9 cellular contexts compared by ENCODE assay signal in the genomic region with DNA sequence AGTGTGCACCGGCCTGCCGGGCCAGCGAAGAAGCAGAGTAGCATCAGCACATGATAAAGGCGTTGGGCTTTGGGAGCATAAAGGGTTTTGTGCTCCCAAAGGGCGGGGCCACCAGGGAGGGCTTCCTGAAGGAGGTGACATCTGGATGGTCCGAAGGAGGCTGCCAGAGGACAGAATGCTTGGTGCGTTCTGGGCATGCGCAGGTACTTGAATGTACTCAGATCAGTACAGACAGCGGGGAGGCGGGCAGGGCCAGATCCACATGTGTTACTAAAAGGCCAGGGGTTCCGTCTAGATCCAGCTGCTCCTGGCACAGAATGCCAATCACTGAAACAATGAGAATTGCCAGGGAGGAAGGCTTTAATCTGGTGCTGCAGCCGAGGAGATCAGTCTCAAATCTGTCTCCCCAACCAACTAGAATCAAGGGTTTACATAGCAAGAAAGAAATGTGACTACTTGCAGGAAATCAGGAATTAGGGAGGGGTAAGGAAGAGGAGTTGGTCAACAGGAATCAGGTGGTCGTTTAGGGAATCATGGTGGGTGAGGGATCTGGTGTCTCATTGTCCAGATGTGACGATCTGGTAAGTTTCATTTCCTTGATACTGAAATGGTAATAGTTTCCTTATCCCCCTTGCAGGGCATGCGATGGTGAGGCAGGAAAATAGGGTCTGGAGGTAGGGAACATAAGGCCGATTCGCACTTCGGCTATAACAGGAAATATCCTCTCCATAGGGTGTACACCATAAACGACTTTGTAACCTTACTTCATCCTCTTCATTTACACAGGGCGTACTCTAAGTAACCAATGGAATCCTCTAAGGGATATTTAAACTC. TPM values are rescaled to one million over a fixed set of nuclear protein-coding genes. Genes with fewer than 3 reads are reported as not detected.
DNase-seq lines count a peak whose midpoint lies in the region; ATAC-seq and TF ChIP-seq lines count a peak whose summit lies in the region.
"Had no signal": no experiment of that assay in that cellular context is flagged by ENCODE, and none has a peak within 500 bp of the region (broad histone marks: within the 10 kb centered on the region; RNA-seq: fewer than 3 reads in every experiment).

A gene with protein sequence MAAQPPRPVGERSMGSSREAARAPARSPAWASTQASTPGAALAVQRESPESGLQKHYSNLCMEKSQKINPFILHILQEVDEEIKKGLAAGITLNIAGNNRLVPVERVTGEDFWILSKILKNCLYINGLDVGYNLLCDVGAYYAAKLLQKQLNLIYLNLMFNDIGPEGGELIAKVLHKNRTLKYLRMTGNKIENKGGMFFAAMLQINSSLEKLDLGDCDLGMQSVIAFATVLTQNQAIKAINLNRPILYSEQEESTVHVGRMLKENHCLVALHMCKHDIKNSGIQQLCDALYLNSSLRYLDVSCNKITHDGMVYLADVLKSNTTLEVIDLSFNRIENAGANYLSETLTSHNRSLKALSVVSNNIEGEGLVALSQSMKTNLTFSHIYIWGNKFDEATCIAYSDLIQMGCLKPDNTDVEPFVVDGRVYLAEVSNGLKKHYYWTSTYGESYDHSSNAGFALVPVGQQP (minus strand): TSS at position 61 of the 834 bp plus-strand sequence. CDS start 356 bp downstream, outside the sequence.
A gene (plus strand): TSS at position 27 of the 834 bp plus-strand sequence. CDS start 9,052 bp downstream, outside the sequence.

- peak within 1 kb of the TSS; percentile 86 for H3K4me3 Mint-ChIP-seq in activated naive CD8-positive, alpha-beta T cell treated with anti-CD3 and anti-CD28 coated beads, Interleukin-2, amount 10 ng/mL, durations not matched to agents 7 days and 5 days

- peak; percentile 55 for ATAC-seq in GM21576 (IDR thresholded peaks at IDR 0.05; ENCODE audit: unreplicated experiment)
- ATAC-seq in activated naive CD8-positive, alpha-beta T cell treated with anti-CD3 and anti-CD28 coated beads, Interleukin-2, amount 10 ng/mL, durations not matched to agents 7 days and 5 days (ENCODE audit: low read depth), result peak; percentile 69

- peak; percentile 81 for DNase-seq in DMS 273 treated with DMSO at 0.1 percent for 48 hours (lab: John Stamatoyannopoulos, UW)
- DNase-seq in Kasumi-1 (lab: John Stamatoyannopoulos, UW), result peak; percentile 91 to 92
- peak; percentile 84 for DNase-seq in SJCRH30
- DNase-seq in activated naive CD8-positive, alpha-beta T cell treated with anti-CD3 and anti-CD28 coated beads, Interleukin-2, amount 10 ng/mL, durations not matched to agents 7 days and 5 days, result peak; percentile 72
- DNase-seq in left ventricle myocardium inferior, result peak; percentile 80
- peak; percentile 35 for DNase-seq in prostate gland (ENCODE audit: low spot score)
- peak; percentile 56 to 69 for DNase-seq in uterus

- no peak for TF ChIP-seq POLR2A in prostate gland (IDR thresholded peaks at IDR 0.05)
- no peak for TF ChIP-seq POLR2A in uterus (IDR thresholded peaks at IDR 0.05)

- TF ChIP-seq CTCF in left ventricle myocardium inferior (IDR thresholded peaks at IDR 0.05; ENCODE audit: borderline replicate concordance), result no peak
- TF ChIP-seq CTCF in prostate gland (IDR thresholded peaks at IDR 0.05), result no peak
- no peak for TF ChIP-seq CTCF in uterus (IDR thresholded peaks at IDR 0.05)

- H3K9me3 Mint-ChIP-seq in activated naive CD8-positive, alpha-beta T cell treated with anti-CD3 and anti-CD28 coated beads, Interleukin-2, amount 10 ng/mL, durations not matched to agents 7 days and 5 days, result peaks cover 7% of the 10 kb centered on the region

- peaks cover 6% of the 10 kb centered on the region; the same call in 1 of the 2 replicates for H3K9me3 ChIP-seq in SJCRH30 (replicated peaks)
- peaks cover 14% of the 10 kb centered on the region for H3K9me3 ChIP-seq in left ventricle myocardium inferior (replicated peaks)
- H3K9me3 ChIP-seq in prostate gland, result no peaks in the 10 kb centered on the region
- H3K9me3 ChIP-seq in uterus, result no peaks in the 10 kb centered on the region

- peak within 1 kb of the TSS; percentile 91 for H3K27ac Mint-ChIP-seq in activated naive CD8-positive, alpha-beta T cell treated with anti-CD3 and anti-CD28 coated beads, Interleukin-2, amount 10 ng/mL, durations not matched to agents 7 days and 5 days

- WGBS in prostate gland, result 47% methylated on average over 20 of the region's 20 CpGs

- H3K4me3 ChIP-seq in SJCRH30, result peak within 1 kb of the TSS; percentile 69
- H3K4me3 ChIP-seq in left ventricle myocardium inferior, result peak within 1 kb of the TSS; percentile 79
- peak within 1 kb of the TSS; percentile 47 to 48 for H3K4me3 ChIP-seq in prostate gland
- H3K4me3 ChIP-seq in uterus, result peak within 1 kb of the TSS; percentile 45 to 76

- peaks cover 28% of the 10 kb centered on the region for H3K4me1 Mint-ChIP-seq in activated naive CD8-positive, alpha-beta T cell treated with anti-CD3 and anti-CD28 coated beads, Interleukin-2, amount 10 ng/mL, durations not matched to agents 7 days and 5 days

- peak within 1 kb of the TSS; percentile 79 for H3K27ac ChIP-seq in SJCRH30
- H3K27ac ChIP-seq in left ventricle myocardium inferior (replicated peaks), result peak within 1 kb of the TSS; percentile 82
- H3K27ac ChIP-seq in prostate gland, result peak within 1 kb of the TSS; percentile 64 to 65
- peak within 1 kb of the TSS; percentile 53 to 85 for H3K27ac ChIP-seq in uterus
- H3K27ac ChIP-seq: epithelial cell of prostate had no signal

- H3K36me3 ChIP-seq in SJCRH30 (no peaks in the 10 kb centered on the region), left ventricle myocardium inferior (no peaks in the 10 kb centered on the region), prostate gland (no peaks in the 10 kb centered on the region), uterus (no peaks in the 10 kb centered on the region)

- intact Hi-C loops in left ventricle myocardium inferior (cut with micrococcal nuclease) (no loop called here), prostate gland (cut with DNase I) (no loop called here), uterus (cut with DNase I; ENCODE audit: low total_unique reads) (no loop called here)

- POLR2A ChIA-PET in activated naive CD8-positive, alpha-beta T cell treated with anti-CD3 and anti-CD28 coated beads, Interleukin-2, amount 10 ng/mL, durations not matched to agents 7 days and 5 days (lab: Charles Lee), result interaction anchor here (0.6 to 6.3 kb wide), 6 partner anchors 11 to 49 kb away, joined by 3 to 50 read pairs (median 12); a partner anchor contains a TSS

- H3K36me3 Mint-ChIP-seq in activated naive CD8-positive, alpha-beta T cell treated with anti-CD3 and anti-CD28 coated beads, Interleukin-2, amount 10 ng/mL, durations not matched to agents 7 days and 5 days, result peaks cover 13% of the 10 kb centered on the region

- H3K4me1 ChIP-seq in SJCRH30 (no peaks in the 10 kb centered on the region), left ventricle myocardium inferior (peaks cover 35% of the 10 kb centered on the region), prostate gland (replicated peaks) (no peaks in the 10 kb centered on the region), uterus (no peaks in the 10 kb centered on the region)

- H3K27me3 ChIP-seq in SJCRH30, result no peaks in the 10 kb centered on the region
- H3K27me3 ChIP-seq in left ventricle myocardium inferior (ENCODE audit: low read depth), result peaks cover 4% of the 10 kb centered on the region
- no peaks in the 10 kb centered on the region for H3K27me3 ChIP-seq in prostate gland (replicated peaks; ENCODE audit: insufficient read depth)
- no peaks in the 10 kb centered on the region for H3K27me3 ChIP-seq in uterus

- H3K27me3 Mint-ChIP-seq in activated naive CD8-positive, alpha-beta T cell treated with anti-CD3 and anti-CD28 coated beads, Interleukin-2, amount 10 ng/mL, durations not matched to agents 7 days and 5 days, result peaks cover 7% of the 10 kb centered on the region

RNA-seq across cellular contexts. Expression of the first gene that starts in this region (rescaled TPM):
- total RNA-seq in SJCRH30 (2014; rRNA removed; shearing (Covaris generic)), result 5.4 and 7.6 TPM in 2 replicates
- 1 to 10 TPM; 6.9 to 8.1 TPM for total RNA-seq in activated naive CD8-positive, alpha-beta T cell treated with anti-CD3 and anti-CD28 coated beads, Interleukin-2, amount 10 ng/mL, durations not matched to agents 7 days and 5 days
- 1.6 TPM for total RNA-seq in left ventricle myocardium inferior
- 1 to 10 TPM; 2.8 to 5.4 TPM for total RNA-seq in prostate gland
- 10 to 100 TPM in 1 of 4 donors, 1 to 10 TPM in 2, not detected in 1; 1.3 to 27.3 (median 5.8) TPM for total RNA-seq in uterus

RNA-seq across cellular contexts. Expression of the second gene that starts in this region (rescaled TPM):
- 0.18 and 0.20 TPM in 2 replicates for total RNA-seq in SJCRH30 (2014; rRNA removed; shearing (Covaris generic))
- total RNA-seq in activated naive CD8-positive, alpha-beta T cell treated with anti-CD3 and anti-CD28 coated beads, Interleukin-2, amount 10 ng/mL, durations not matched to agents 7 days and 5 days, result under 1 TPM; 0.22 to 0.23 TPM
- not detected for total RNA-seq in left ventricle myocardium inferior
- total RNA-seq in prostate gland, result under 1 TPM in 1 of 2 donors, not detected in 1; 0.74 TPM
- under 1 TPM in 1 of 4 donors, not detected in 3; 0.14 TPM for total RNA-seq in uterus

Comparison
In these comparisons a context has a peak if more than half of its experiments do, and no peak if none do; other contexts are left out.
1. Peak in every context shown above with its lines: DNase-seq, ATAC-seq, H3K4me3 ChIP-seq and H3K27ac ChIP-seq.
2. DNase-seq: peak in every context shown above with its lines; median percentile 92 in Kasumi-1; 84 in SJCRH30; 81 in DMS 273 treated with DMSO at 0.1 percent for 48 hours; 80 in left ventricle myocardium inferior; 72 in activated naive CD8-positive, alpha-beta T cell treated with anti-CD3 and anti-CD28 coated beads, Interleukin-2, amount 10 ng/mL, durations not matched to agents 7 days and 5 days; 62 in uterus; 35 in prostate gland.